1 cellular context compared by ENCODE assay signal in the genomic region with DNA sequence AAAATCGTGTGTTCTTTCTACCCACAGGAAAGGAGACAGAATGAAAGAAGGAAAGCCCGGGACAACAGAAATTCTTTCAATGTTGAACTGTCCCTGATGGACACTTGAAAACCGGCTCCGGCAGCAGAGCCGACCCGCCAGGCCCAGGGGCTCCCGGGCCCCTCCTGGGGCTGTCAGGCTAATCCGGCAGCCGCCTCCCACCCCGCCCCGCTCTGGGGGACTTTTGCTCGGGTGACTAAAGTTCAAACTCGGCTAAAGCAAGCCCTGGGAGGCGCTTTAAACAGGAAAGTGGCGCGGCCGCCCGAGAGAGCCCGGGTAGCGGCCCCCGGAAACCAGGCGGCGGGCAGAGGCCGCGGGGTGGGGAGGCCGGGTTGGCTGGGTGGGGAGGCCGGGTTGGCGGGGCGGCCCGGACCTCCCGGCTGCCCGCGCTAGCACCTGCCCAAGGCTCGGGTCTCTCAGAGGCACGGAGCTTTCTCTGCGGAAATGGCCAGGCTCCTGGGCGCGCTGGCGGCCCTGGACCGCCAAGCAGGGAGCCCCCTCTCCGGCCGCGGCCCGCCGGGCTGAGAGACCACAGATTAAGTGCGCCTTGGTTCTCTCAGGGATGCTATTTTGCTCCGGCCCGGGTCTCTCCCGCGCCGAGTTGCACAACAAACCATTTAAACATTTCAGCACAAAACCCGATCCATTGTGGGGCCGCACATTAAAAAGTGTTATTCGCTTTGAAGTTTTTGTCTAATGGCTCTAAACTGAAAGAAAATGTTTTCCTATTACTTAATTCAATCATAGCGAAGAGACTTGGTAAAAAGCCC.
TF ChIP-seq lines count a peak whose summit lies in the region.

No MANE protein-coding gene starts in this region.

TF ChIP-seq in WTC11, 78 proteins besides CTCF, POLR2A, EP300 and RAD21 (continued from another document):
- TF ChIP-seq, protein P1, sequence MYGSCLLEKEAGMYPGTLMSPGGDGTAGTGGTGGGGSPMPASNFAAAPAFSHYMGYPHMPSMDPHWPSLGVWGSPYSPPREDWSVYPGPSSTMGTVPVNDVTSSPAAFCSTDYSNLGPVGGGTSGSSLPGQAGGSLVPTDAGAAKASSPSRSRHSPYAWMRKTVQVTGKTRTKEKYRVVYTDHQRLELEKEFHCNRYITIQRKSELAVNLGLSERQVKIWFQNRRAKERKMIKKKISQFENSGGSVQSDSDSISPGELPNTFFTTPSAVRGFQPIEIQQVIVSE (CRISPR knock-in tag; IDR thresholded peaks at IDR 0.05; ENCODE audit: borderline replicate concordance) = no peak
- TF ChIP-seq NR3C1 (CRISPR knock-in tag; conservative IDR thresholded peaks at IDR 0.05; ENCODE audit: low read depth) (no peak), NFE2L1 (CRISPR knock-in tag; IDR thresholded peaks at IDR 0.05) (no peak), TP53 (CRISPR knock-in tag; IDR thresholded peaks at IDR 0.05) (no peak), PRRX2 (CRISPR knock-in tag; IDR thresholded peaks at IDR 0.05) (no peak), ZNF416 (CRISPR knock-in tag; IDR thresholded peaks at IDR 0.05) (no peak), CREM (CRISPR knock-in tag; IDR thresholded peaks at IDR 0.05) (no peak)
- TF ChIP-seq, protein P2, sequence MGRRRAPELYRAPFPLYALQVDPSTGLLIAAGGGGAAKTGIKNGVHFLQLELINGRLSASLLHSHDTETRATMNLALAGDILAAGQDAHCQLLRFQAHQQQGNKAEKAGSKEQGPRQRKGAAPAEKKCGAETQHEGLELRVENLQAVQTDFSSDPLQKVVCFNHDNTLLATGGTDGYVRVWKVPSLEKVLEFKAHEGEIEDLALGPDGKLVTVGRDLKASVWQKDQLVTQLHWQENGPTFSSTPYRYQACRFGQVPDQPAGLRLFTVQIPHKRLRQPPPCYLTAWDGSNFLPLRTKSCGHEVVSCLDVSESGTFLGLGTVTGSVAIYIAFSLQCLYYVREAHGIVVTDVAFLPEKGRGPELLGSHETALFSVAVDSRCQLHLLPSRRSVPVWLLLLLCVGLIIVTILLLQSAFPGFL (CRISPR knock-in tag; IDR thresholded peaks at IDR 0.05; ENCODE audit: borderline replicate concordance) = no peak
- TF ChIP-seq, protein P3, sequence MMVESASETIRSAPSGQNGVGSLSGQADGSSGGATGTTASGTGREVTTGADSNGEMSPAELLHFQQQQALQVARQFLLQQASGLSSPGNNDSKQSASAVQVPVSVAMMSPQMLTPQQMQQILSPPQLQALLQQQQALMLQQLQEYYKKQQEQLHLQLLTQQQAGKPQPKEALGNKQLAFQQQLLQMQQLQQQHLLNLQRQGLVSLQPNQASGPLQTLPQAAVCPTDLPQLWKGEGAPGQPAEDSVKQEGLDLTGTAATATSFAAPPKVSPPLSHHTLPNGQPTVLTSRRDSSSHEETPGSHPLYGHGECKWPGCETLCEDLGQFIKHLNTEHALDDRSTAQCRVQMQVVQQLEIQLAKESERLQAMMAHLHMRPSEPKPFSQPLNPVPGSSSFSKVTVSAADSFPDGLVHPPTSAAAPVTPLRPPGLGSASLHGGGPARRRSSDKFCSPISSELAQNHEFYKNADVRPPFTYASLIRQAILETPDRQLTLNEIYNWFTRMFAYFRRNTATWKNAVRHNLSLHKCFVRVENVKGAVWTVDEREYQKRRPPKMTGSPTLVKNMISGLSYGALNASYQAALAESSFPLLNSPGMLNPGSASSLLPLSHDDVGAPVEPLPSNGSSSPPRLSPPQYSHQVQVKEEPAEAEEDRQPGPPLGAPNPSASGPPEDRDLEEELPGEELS (CRISPR knock-in tag; IDR thresholded peaks at IDR 0.05) = no peak
